In genomic region chr9:75957095-75957494, GRCh38 we compare ENCODE assay signal across 29 cellular contexts.
"Had no signal": no experiment of that assay in that cellular context is flagged by ENCODE, and none has a peak within 500 bp of the region (broad histone marks: within the 10 kb centered on the region; RNA-seq: fewer than 3 reads in every experiment).

No MANE protein-coding gene starts in this region.

- H3K27me3 ChIP-seq: ascending aorta, cardiac muscle cell had no signal

- DNase-seq: activated CD4-positive, alpha-beta memory T cell treated with anti-CD3 and anti-CD28 coated beads, Interleukin-2, amount 10 ng/mL, durations not matched to agents 7 days and 5 days; activated CD4-positive, alpha-beta T cell treated with anti-CD3 and anti-CD28 coated beads for 1 hour; activated CD4-positive, alpha-beta T cell treated with anti-CD3 and anti-CD28 coated beads for 36 hours; activated CD4-positive, alpha-beta T cell treated with anti-CD3 and anti-CD28 coated beads for 48 hours; activated CD4-positive, alpha-beta T cell treated with anti-CD3 and anti-CD28 coated beads, Interleukin-2, amount 10 ng/mL, durations not matched to agents 7 days and 5 days; activated CD4-positive, alpha-beta T cell treated with anti-CD3 and anti-CD28 coated beads, Interleukin-2, amount 50 U/mL, for 48 hours; activated CD4-positive, CD25-positive, alpha-beta regulatory T cell; activated CD8-positive, alpha-beta memory T cell treated with anti-CD3 and anti-CD28 coated beads for 24 hours; activated CD8-positive, alpha-beta memory T cell treated with anti-CD3 and anti-CD28 coated beads, Interleukin-2, amount 10 ng/mL, durations not matched to agents 7 days and 5 days; activated CD8-positive, alpha-beta memory T cell treated with anti-CD3 and anti-CD28 coated beads, Interleukin-2, amount 50 U/mL, for 48 hours; activated CD8-positive, alpha-beta T cell treated with anti-CD3 and anti-CD28 coated beads, Interleukin-2, amount 10 ng/mL, durations not matched to agents 7 days and 5 days; activated effector memory CD4-positive, alpha-beta T cell treated with Interleukin-2 at 50 U/mL for 16 hours; activated gamma-delta T cell; activated naive CD4-positive, alpha-beta T cell treated with anti-CD3 and anti-CD28 coated beads, Interleukin-2, amount 10 ng/mL, durations not matched to agents 7 days and 5 days; activated naive CD4-positive, alpha-beta T cell treated with Interleukin-2 at 50 U/mL for 16 hours; activated naive CD8-positive, alpha-beta T cell treated with anti-CD3 and anti-CD28 coated beads, Interleukin-2, amount 10 ng/mL, durations not matched to agents 7 days and 5 days; activated naive CD8-positive, alpha-beta T cell treated with anti-CD3 and anti-CD28 coated beads, Interleukin-2, amount 50 U/mL, for 24 hours; activated T-cell treated with anti-CD3 and anti-CD28 coated beads, Interleukin-2, amount 50 U/mL, for 24 hours; activated T-cell treated with anti-CD3 and anti-CD28 coated beads, Interleukin-2, amount 50 U/mL, for 48 hours; amygdala; anterior cingulate cortex; caudate nucleus; SW 1271; T-helper 1 cell; T-helper 2 cell; T-helper 9 cell; WERI-Rb-1 had no signal

- H3K4me3 ChIP-seq: ascending aorta, cardiac muscle cell had no signal

- H3K36me3 ChIP-seq: ascending aorta, cardiac muscle cell, WERI-Rb-1 had no signal

- H3K9me3 ChIP-seq: ascending aorta had no signal

- H3K27ac ChIP-seq: cardiac muscle cell, WERI-Rb-1 had no signal
